Comparison of ENCODE assay signal across 28 cellular contexts in genomic region chrX:138294951-138295350, GRCh38.
"Had no signal": no experiment of that assay in that cellular context is flagged by ENCODE, and none has a peak within 500 bp of the region (broad histone marks: within the 10 kb centered on the region; RNA-seq: fewer than 3 reads in every experiment).

No MANE protein-coding gene starts in this region.

- FAIRE-seq: endometrium, islet of Langerhans, keratinocyte had no signal

- H3K27me3 Mint-ChIP-seq: dendritic cell treated with granulocyte-macrophage colony-stimulating factor and Interleukin-4, amounts not matched to agents 40 ng/mL and 50 ng/mL, for 4 days; effector memory CD8-positive, alpha-beta T cell; memory B cell had no signal

- H3K36me3 ChIP-seq: colonic mucosa, esophagus squamous epithelium, gastrocnemius medialis, heart right ventricle, left lung, lower lobe of right lung had no signal

- H3K9me3 Mint-ChIP-seq: dendritic cell treated with granulocyte-macrophage colony-stimulating factor and Interleukin-4, amounts not matched to agents 40 ng/mL and 50 ng/mL, for 4 days; memory B cell had no signal

- H3K4me1 Mint-ChIP-seq: memory B cell had no signal

- DNase-seq: colonic mucosa; cortex of kidney; effector CD8-positive, alpha-beta T cell; effector memory CD8-positive, alpha-beta T cell; endodermal cell; erythroblast; esophagus squamous epithelium; foreskin fibroblast; foreskin melanocyte; gastrocnemius medialis; glutamatergic neuron; head of caudate nucleus; heart right ventricle; hippocampal formation; kidney glomerular epithelial cell; left colon; left ventricle myocardium superior; lower lobe of right lung; mesendoderm; midbrain had no signal

- H3K27ac Mint-ChIP-seq: dendritic cell treated with granulocyte-macrophage colony-stimulating factor and Interleukin-4, amounts not matched to agents 40 ng/mL and 50 ng/mL, for 4 days; effector memory CD8-positive, alpha-beta T cell; endodermal cell; memory B cell had no signal

- ATAC-seq: effector memory CD8-positive, alpha-beta T cell; esophagus mucosa; gastrocnemius medialis; heart right ventricle; left colon; left lung; left ventricle myocardium superior; lower lobe of right lung had no signal

- H3K9me3 ChIP-seq: colonic mucosa, esophagus squamous epithelium, gastrocnemius medialis, heart right ventricle, left lung, lower lobe of right lung had no signal

- H3K27ac ChIP-seq: colonic mucosa, epithelial cell of prostate, esophagus squamous epithelium, gastrocnemius medialis, heart right ventricle, left lung, lower lobe of right lung had no signal

- H3K4me1 ChIP-seq: colonic mucosa, esophagus squamous epithelium, gastrocnemius medialis, heart right ventricle, left lung, lower lobe of right lung had no signal

- H3K27me3 ChIP-seq: colonic mucosa, esophagus squamous epithelium, gastrocnemius medialis, heart right ventricle had no signal

- H3K36me3 Mint-ChIP-seq: memory B cell had no signal

- H3K4me3 ChIP-seq: colonic mucosa, esophagus squamous epithelium, gastrocnemius medialis, heart right ventricle, left lung, lower lobe of right lung had no signal

- H3K4me3 Mint-ChIP-seq: dendritic cell treated with granulocyte-macrophage colony-stimulating factor and Interleukin-4, amounts not matched to agents 40 ng/mL and 50 ng/mL, for 4 days; effector memory CD8-positive, alpha-beta T cell; endodermal cell; memory B cell had no signal
